In the genomic region with DNA sequence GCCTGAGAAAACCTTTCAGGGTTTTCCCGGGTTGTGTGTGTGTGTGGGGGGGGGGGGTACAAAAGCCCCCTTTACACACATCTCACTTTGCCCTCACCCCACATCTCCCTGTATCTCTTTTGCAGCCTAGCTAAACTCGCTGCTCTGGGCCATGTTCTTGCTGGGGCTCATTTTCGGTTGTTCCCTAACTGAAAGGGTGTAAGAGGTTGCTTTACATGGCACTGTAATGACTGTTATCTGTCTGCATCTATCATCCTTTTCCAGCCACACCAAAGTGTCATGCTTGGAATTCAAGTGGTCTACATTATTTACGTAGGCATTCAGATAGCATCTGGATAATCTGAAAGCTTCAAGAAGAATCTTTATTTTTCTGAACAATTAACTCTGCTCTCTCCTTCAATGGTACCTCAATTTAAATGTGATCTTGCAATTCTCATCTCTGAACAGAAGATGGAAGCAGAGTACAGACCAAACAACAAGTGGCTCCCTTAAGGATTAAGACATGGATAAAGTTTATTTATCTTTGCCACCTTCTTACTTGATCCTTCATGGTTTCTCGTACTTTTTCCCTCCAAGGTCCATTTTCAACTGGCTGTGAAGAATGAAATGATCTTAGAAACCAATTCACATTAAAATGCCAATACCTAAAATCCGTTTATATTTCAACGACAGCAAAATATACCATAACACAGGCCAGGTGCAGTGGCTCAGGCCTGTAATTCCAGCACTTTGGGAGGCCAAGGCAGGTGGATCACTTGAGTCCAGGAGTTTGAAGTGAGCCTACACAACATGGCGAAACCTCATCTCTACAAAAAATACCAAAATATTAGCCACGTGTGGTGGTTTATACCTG, we compare ENCODE assay signal across 8 cellular contexts. TPM values are rescaled to one million over a fixed set of nuclear protein-coding genes. Genes with fewer than 3 reads are reported as not detected.
DNase-seq lines count a peak whose midpoint lies in the region; ATAC-seq and TF ChIP-seq lines count a peak whose summit lies in the region.

No MANE protein-coding gene starts in this region.

- intact Hi-C loops in heart left ventricle (cut with DNase I): loop anchor here (1.0 to 10.0 kb wide), 8 partner anchors 55 to 485 kb away; no protein-coding TSS in a partner anchor

- H3K4me2 ChIP-seq in MM.1S (ENCODE audit: low read depth, low read length): no peak overlapping the region

- POLR2A ChIA-PET in BJ (lab: Charles Lee): no interaction called here

- DNase-seq in BJ (ENCODE audit: low read depth) (no peak), MM.1S (peak; percentile 35), WERI-Rb-1 (no peak), heart left ventricle (no peak), skeletal muscle cell (ENCODE audit: low read depth) (peak; percentile 24), NK-92 (lab: John Stamatoyannopoulos, UW; ENCODE audit: unreplicated experiment) (no peak)
- DNase-seq in activated CD4-positive, alpha-beta T cell treated with anti-CD3 and anti-CD28 coated beads, Interleukin-2, amount 50 U/mL, for 48 hours: no peak

- H3K79me2 ChIP-seq in MM.1S (ENCODE audit: low read length): no peaks in the 10 kb centered on the region

- H3K9ac ChIP-seq in MM.1S (ENCODE audit: low read length): no peak overlapping the region

- TF ChIP-seq CTCF in BJ (IDR thresholded peaks at IDR 0.05; ENCODE audit: insufficient read depth, low read depth, low read length): peak; percentile 68
- peak; percentile 66 for TF ChIP-seq CTCF in MM.1S (IDR thresholded peaks at IDR 0.05; ENCODE audit: low read length)
- TF ChIP-seq CTCF in WERI-Rb-1 (IDR thresholded peaks at IDR 0.05; ENCODE audit: low read depth, low read length): peak; percentile 58
- TF ChIP-seq CTCF in heart left ventricle (IDR thresholded peaks at IDR 0.05): peak; percentile 61 to 86 (median 79)

- H2AFZ ChIP-seq in MM.1S (ENCODE audit: low read length): no peak overlapping the region

- H3K27ac ChIP-seq in MM.1S (ENCODE audit: low read length) (no peak overlapping the region), WERI-Rb-1 (no peak overlapping the region), heart left ventricle (no peak overlapping the region)

- H3K4me1 ChIP-seq in MM.1S (ENCODE audit: low read length) (no peaks in the 10 kb centered on the region), heart left ventricle (peaks cover 0 to 19% (median 7%) of the 10 kb centered on the region in 12 donors)

- peak; percentile 42 for ATAC-seq in GM18858 (IDR thresholded peaks at IDR 0.05; ENCODE audit: unreplicated experiment)
- peak in 2 of 4 donors; percentile 61 to 80 for ATAC-seq in heart left ventricle

- no peak for TF ChIP-seq POLR2A in heart left ventricle (IDR thresholded peaks at IDR 0.05)

- H3K4me3 ChIP-seq in BJ (ENCODE audit: low read depth, low read length): no peak overlapping the region
- no peak overlapping the region for H3K4me3 ChIP-seq in MM.1S (ENCODE audit: low read length)
- H3K4me3 ChIP-seq in WERI-Rb-1 (ENCODE audit: low read depth, low read length): no peak overlapping the region
- H3K4me3 ChIP-seq in heart left ventricle: no peak overlapping the region
- no peak overlapping the region for H3K4me3 ChIP-seq in skeletal muscle cell (ENCODE audit: low read depth, low read length)

- 56 to 61% (median 58%) methylated on average over 9 of the region's 9 CpGs for WGBS in heart left ventricle, 4 donors

- peaks cover 6% of the 10 kb centered on the region; the same call in 1 of the 2 replicates for H3K27me3 ChIP-seq in BJ (ENCODE audit: control insufficient read depth, insufficient read depth, low read length)
- no peaks in the 10 kb centered on the region for H3K27me3 ChIP-seq in MM.1S (replicated peaks; ENCODE audit: insufficient read depth, low read length)
- no peaks in the 10 kb centered on the region for H3K27me3 ChIP-seq in WERI-Rb-1 (ENCODE audit: insufficient read depth, low read depth, severe bottlenecking)
- H3K27me3 ChIP-seq in heart left ventricle: no peaks in the 10 kb centered on the region

- H4K20me1 ChIP-seq in MM.1S (ENCODE audit: insufficient read depth, low read length): no peaks in the 10 kb centered on the region

- no peaks in the 10 kb centered on the region for H3F3A ChIP-seq in MM.1S (ENCODE audit: insufficient read depth, low read length)

- no peaks in the 10 kb centered on the region for H3K9me2 ChIP-seq in MM.1S (replicated peaks; ENCODE audit: insufficient read depth, low read length)

- H3K36me3 ChIP-seq in BJ (ENCODE audit: control insufficient read depth, insufficient read depth, low read length) (no peaks in the 10 kb centered on the region), MM.1S (replicated peaks; ENCODE audit: insufficient read depth, low read length) (no peaks in the 10 kb centered on the region), WERI-Rb-1 (no peaks in the 10 kb centered on the region), heart left ventricle (no peaks in the 10 kb centered on the region)

- no peaks in the 10 kb centered on the region for H3K9me3 ChIP-seq in MM.1S (replicated peaks; ENCODE audit: insufficient read depth, low read length)
- H3K9me3 ChIP-seq in WERI-Rb-1 (ENCODE audit: severe bottlenecking): no peaks in the 10 kb centered on the region
- H3K9me3 ChIP-seq in heart left ventricle: no peaks in the 10 kb centered on the region

- CTCF ChIA-PET in BJ (lab: Yijun Ruan, JAX): interaction anchor here (0.6 to 3.1 kb wide), 16 partner anchors 9 to 986 kb away, joined by 3 to 13 read pairs (median 3); no protein-coding TSS in a partner anchor

RNA-seq across cellular contexts. Expression of a gene that starts 34.9 kb away (rescaled TPM):
- polyA plus RNA-seq in BJ (2011; rRNA removed) (not detected in 2 replicates), heart left ventricle (under 1 TPM; 0.08 to 0.26 TPM)
- polyA minus RNA-seq in BJ (2011; rRNA and poly(A)+ RNA removed): not detected in 2 replicates
- under 1 TPM in 8 of 9 donors, not detected in 1; 0.09 to 0.48 (median 0.15) TPM for total RNA-seq in heart left ventricle

Comparison
In these comparisons a context has a peak if more than half of its experiments do, and no peak if none do; other contexts are left out.
1. DNase-seq: peak in MM.1S (single experiment) and skeletal muscle cell (single experiment); none in BJ (single experiment), WERI-Rb-1 (single experiment), heart left ventricle (0 of 5), NK-92 (single experiment) and activated CD4-positive, alpha-beta T cell treated with anti-CD3 and anti-CD28 coated beads, Interleukin-2, amount 50 U/mL, for 48 hours (0 of 2).
2. Peak in every context shown above with its lines, with median percentiles within 50 percentile points of each other: CTCF ChIP-seq.